33 cellular contexts compared by ENCODE assay signal in the genomic region with DNA sequence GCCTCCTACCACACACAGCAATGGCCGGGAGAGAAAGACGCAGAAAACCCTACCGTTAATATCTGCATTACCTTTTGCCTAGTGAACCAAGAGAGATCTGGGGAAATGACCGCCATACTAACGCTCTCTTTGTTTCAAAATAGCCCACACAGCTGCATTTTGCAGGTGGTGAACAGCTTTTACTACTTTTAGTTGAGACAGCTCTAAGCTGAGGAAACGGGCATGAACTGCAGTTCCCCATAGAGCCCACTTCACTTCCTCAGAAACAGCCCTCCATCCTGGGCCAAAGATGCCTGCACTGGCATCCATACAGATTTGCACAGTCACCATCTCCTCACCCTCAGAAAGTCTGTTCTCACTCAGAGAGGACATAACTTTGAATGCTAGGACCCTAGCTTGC. TPM values are rescaled to one million over a fixed set of nuclear protein-coding genes. Genes with fewer than 3 reads are reported as not detected.
A peak's percentile ranks its signal among the peaks of the same experiment; 100 is the strongest.
DNase-seq lines count a peak whose midpoint lies in the region; ATAC-seq and TF ChIP-seq lines count a peak whose summit lies in the region.
"Had no signal": no experiment of that assay in that cellular context is flagged by ENCODE, and none has a peak within 500 bp of the region (broad histone marks: within the 10 kb centered on the region; RNA-seq: fewer than 3 reads in every experiment).

No MANE protein-coding gene starts in this region.

- H3K36me3 Mint-ChIP-seq in activated B cell treated with CpG ODN at 0.5 μM for 24 hours (ENCODE audit: low read depth): no peaks in the 10 kb centered on the region
- H3K36me3 Mint-ChIP-seq in activated T-helper 17 cell treated with anti-CD3 and anti-CD28 coated beads, Interleukin-2, amount 50 U/mL, for 72 hours (ENCODE audit: low read depth): no peaks in the 10 kb centered on the region
- H3K36me3 Mint-ChIP-seq: activated naive CD8-positive, alpha-beta T cell; CD8-positive, alpha-beta memory T cell; type B pancreatic cell had no signal

- no peaks in the 10 kb centered on the region for H3K27me3 Mint-ChIP-seq in activated B cell treated with CpG ODN at 0.5 μM for 24 hours
- H3K27me3 Mint-ChIP-seq in activated T-helper 17 cell treated with anti-CD3 and anti-CD28 coated beads, Interleukin-2, amount 50 U/mL, for 72 hours: peaks cover 10% of the 10 kb centered on the region
- H3K27me3 Mint-ChIP-seq: activated naive CD8-positive, alpha-beta T cell; type B pancreatic cell had no signal

- H3K4me3 ChIP-seq in right cardiac atrium (ENCODE audit: low read length): no peak overlapping the region
- H3K4me3 ChIP-seq in hepatocyte: no peak overlapping the region
- H3K4me3 ChIP-seq: breast epithelium, gastrocnemius medialis, GM12878, GM23338, MG63, mucosa of descending colon had no signal

- H3K27me3 ChIP-seq in right cardiac atrium (ENCODE audit: control insufficient read depth, insufficient read depth) (no peaks in the 10 kb centered on the region), hepatocyte (no peaks in the 10 kb centered on the region)
- H3K27me3 ChIP-seq: breast epithelium, gastrocnemius medialis, MG63 had no signal

- DNase-seq in Right ventricle myocardium inferior (ENCODE audit: missing footprints) (no peak), right cardiac atrium (no peak), NOMO-1 treated with DMSO at 0.1 percent for 48 hours (lab: John Stamatoyannopoulos, UW; ENCODE audit: unreplicated experiment) (peak; percentile 17), activated B cell treated with CpG ODN at 0.5 μM for 24 hours (no peak), left colon (no peak), NCI-H446 (lab: John Stamatoyannopoulos, UW) (no peak), hepatocyte (ENCODE audit: low spot score) (no peak)
- DNase-seq: 8988T; activated CD4-positive, alpha-beta T cell treated with anti-CD3 and anti-CD28 coated beads for 48 hours; activated effector memory CD4-positive, alpha-beta T cell treated with Interleukin-2 at 50 U/mL for 16 hours; activated T-cell treated with anti-CD3 and anti-CD28 coated beads for 4 hours; CD8-positive, alpha-beta memory T cell; DMS 273 treated with DMSO at 0.1 percent for 48 hours; EL; gastrocnemius medialis; hippocampal formation; KBM-7; MG63; mucosa of descending colon; NCI-H1436 treated with DMSO at 0.1 percent for 48 hours; NCI-H345; OCI-M1; stimulated activated naive CD4-positive, alpha-beta T cell; SW 1271; T-helper 9 cell; WERI-Rb-1 had no signal

- CTCF ChIA-PET in activated B cell treated with CpG ODN at 0.5 μM for 24 hours (lab: Charles Lee): interaction anchor here (1.2 to 1.5 kb wide), 2 partner anchors 8 to 118 kb away, joined by 3 to 4 read pairs; no protein-coding TSS in a partner anchor

- intact Hi-C loops in Right ventricle myocardium inferior (cut with DNase I) (no loop called here), right cardiac atrium (cut with DNase I) (no loop called here), activated B cell treated with CpG ODN at 0.5 μM for 24 hours (cut with micrococcal nuclease) (no loop called here), left colon (cut with DNase I, micrococcal nuclease) (no loop called here)

- H3K36me3 ChIP-seq in hepatocyte (replicated peaks; ENCODE audit: insufficient read depth, low read depth): no peaks in the 10 kb centered on the region
- H3K36me3 ChIP-seq: breast epithelium, gastrocnemius medialis, MG63, WERI-Rb-1 had no signal

- peak overlapping the region; percentile 31 for H3K27ac Mint-ChIP-seq in activated B cell treated with CpG ODN at 0.5 μM for 24 hours
- no peak overlapping the region for H3K27ac Mint-ChIP-seq in activated T-helper 17 cell treated with anti-CD3 and anti-CD28 coated beads, Interleukin-2, amount 50 U/mL, for 72 hours
- H3K27ac Mint-ChIP-seq: activated naive CD8-positive, alpha-beta T cell; CD8-positive, alpha-beta memory T cell; GM23338; nephron; type B pancreatic cell had no signal

- no peaks in the 10 kb centered on the region for H3K4me1 ChIP-seq in right cardiac atrium (ENCODE audit: control insufficient read depth, insufficient read depth, low read length)
- no peaks in the 10 kb centered on the region for H3K4me1 ChIP-seq in hepatocyte (ENCODE audit: insufficient read depth)
- H3K4me1 ChIP-seq: breast epithelium, gastrocnemius medialis had no signal

- ATAC-seq in Right ventricle myocardium inferior (peak; percentile 44), right cardiac atrium (no peak), activated B cell treated with CpG ODN at 0.5 μM for 24 hours (ENCODE audit: low read depth) (peak; percentile 87), left colon (no peak)
- no peak for ATAC-seq in activated T-helper 17 cell treated with anti-CD3 and anti-CD28 coated beads, Interleukin-2, amount 50 U/mL, for 72 hours (replicated peaks)
- ATAC-seq: gastrocnemius medialis, GM12878, GM23338, mucosa of descending colon had no signal

- no peak overlapping the region for H3K27ac ChIP-seq in right cardiac atrium (ENCODE audit: low read length)
- H3K27ac ChIP-seq in hepatocyte: no peak overlapping the region
- H3K27ac ChIP-seq: breast epithelium, gastrocnemius medialis, WERI-Rb-1 had no signal

- peak overlapping the region; percentile 61 for H3K4me3 Mint-ChIP-seq in activated B cell treated with CpG ODN at 0.5 μM for 24 hours
- H3K4me3 Mint-ChIP-seq in activated T-helper 17 cell treated with anti-CD3 and anti-CD28 coated beads, Interleukin-2, amount 50 U/mL, for 72 hours: no peak overlapping the region
- H3K4me3 Mint-ChIP-seq: activated naive CD8-positive, alpha-beta T cell; CD8-positive, alpha-beta memory T cell; GM23338; nephron; type B pancreatic cell had no signal

- H3K4me2 ChIP-seq in hepatocyte: no peak overlapping the region
- H3K4me2 ChIP-seq: GM23338 had no signal

- H4K20me1 ChIP-seq in hepatocyte (ENCODE audit: insufficient read depth, poor library complexity, severe bottlenecking): no peaks in the 10 kb centered on the region

- no peaks in the 10 kb centered on the region for H3K9me3 ChIP-seq in right cardiac atrium (ENCODE audit: control insufficient read depth, low read length)
- H3K9me3 ChIP-seq in hepatocyte (ENCODE audit: low read depth): no peaks in the 10 kb centered on the region
- H3K9me3 ChIP-seq: breast epithelium, gastrocnemius medialis, MG63, mucosa of descending colon had no signal

- H3K79me2 ChIP-seq in hepatocyte: no peaks in the 10 kb centered on the region

- POLR2A ChIA-PET in activated B cell treated with CpG ODN at 0.5 μM for 24 hours (lab: Charles Lee): no interaction called here

- WGBS in right cardiac atrium: 82% methylated on average over 6 of the region's 6 CpGs
- 93% methylated on average over 6 of the region's 6 CpGs for WGBS in hepatocyte (ENCODE audit: low lambda C conversion rate, missing lambda C conversion rate)

- TF ChIP-seq CTCF in activated B cell treated with CpG ODN at 0.5 μM for 24 hours (IDR thresholded peaks at IDR 0.05) (no peak), hepatocyte (IDR thresholded peaks at IDR 0.05; ENCODE audit: poor library complexity) (no peak)

- H3K9me3 Mint-ChIP-seq in activated B cell treated with CpG ODN at 0.5 μM for 24 hours: no peaks in the 10 kb centered on the region
- no peaks in the 10 kb centered on the region for H3K9me3 Mint-ChIP-seq in activated T-helper 17 cell treated with anti-CD3 and anti-CD28 coated beads, Interleukin-2, amount 50 U/mL, for 72 hours
- H3K9me3 Mint-ChIP-seq: CD8-positive, alpha-beta memory T cell; GM23338; nephron; type B pancreatic cell had no signal

- no peaks in the 10 kb centered on the region for H3K9me2 ChIP-seq in hepatocyte (replicated peaks; ENCODE audit: insufficient read depth)

- peaks cover 27% of the 10 kb centered on the region for H3K4me1 Mint-ChIP-seq in activated B cell treated with CpG ODN at 0.5 μM for 24 hours
- H3K4me1 Mint-ChIP-seq in activated T-helper 17 cell treated with anti-CD3 and anti-CD28 coated beads, Interleukin-2, amount 50 U/mL, for 72 hours: no peaks in the 10 kb centered on the region
- H3K4me1 Mint-ChIP-seq: CD8-positive, alpha-beta memory T cell; GM23338 had no signal

- H2AFZ ChIP-seq in hepatocyte: no peak overlapping the region
- H2AFZ ChIP-seq: GM23338 had no signal

RNA-seq across cellular contexts. Expression of gene ZNF860, which starts 45.0 kb away (rescaled TPM):
- total RNA-seq in Right ventricle myocardium inferior (0.27 TPM), right cardiac atrium (under 1 TPM; 0.12 to 0.34 (median 0.21) TPM), activated B cell treated with CpG ODN at 0.5 μM for 24 hours (16.6 and 19.1 TPM in 2 replicates), left colon (under 1 TPM; 0.79 to 0.81 TPM), hepatocyte (0.80 and 2.2 TPM in 2 replicates)
- polyA plus RNA-seq in right cardiac atrium (0.23 TPM), hepatocyte (0.32 and 1.3 TPM in 2 replicates)
- under 1 TPM in 1 of 2 donors, not detected in 1; 0.91 TPM for total RNA-seq in activated T-helper 17 cell treated with anti-CD3 and anti-CD28 coated beads, Interleukin-2, amount 50 U/mL, for 72 hours
- total RNA-seq: GM12878 had no signal
- polyA plus RNA-seq: CD8-positive, alpha-beta memory T cell; GM12878 had no signal

RNA-seq across cellular contexts. Expression of gene OSBPL10, which starts 45.5 kb away (rescaled TPM):
- total RNA-seq in Right ventricle myocardium inferior (6.6 TPM), right cardiac atrium (1 to 10 TPM; 4.6 to 5.9 (median 5.0) TPM), activated B cell treated with CpG ODN at 0.5 μM for 24 hours (125 and 137 TPM in 2 replicates), left colon (10 to 100 TPM; 16.2 to 19.6 TPM), hepatocyte (22.3 and 32.8 TPM in 2 replicates)
- polyA plus RNA-seq in right cardiac atrium (2.2 TPM), hepatocyte (18.2 and 32.1 TPM in 2 replicates)
- 10 to 100 TPM in 1 of 2 donors, under 1 TPM in 1; 0.90 to 11.5 TPM for total RNA-seq in activated T-helper 17 cell treated with anti-CD3 and anti-CD28 coated beads, Interleukin-2, amount 50 U/mL, for 72 hours

Comparison
In these comparisons a context has a peak if more than half of its experiments do, and no peak if none do; other contexts are left out.
1. ATAC-seq: peak in Right ventricle myocardium inferior (single experiment) and activated B cell treated with CpG ODN at 0.5 μM for 24 hours (single experiment); none in right cardiac atrium (0 of 2), left colon (single experiment) and activated T-helper 17 cell treated with anti-CD3 and anti-CD28 coated beads, Interleukin-2, amount 50 U/mL, for 72 hours (single experiment).